Comparison of ENCODE assay signal across 23 cellular contexts in genomic region chr14:100432652-100433427, GRCh38. TPM values are rescaled to one million over a fixed set of nuclear protein-coding genes. Genes with fewer than 3 reads are reported as not detected.
A peak's percentile ranks its signal among the peaks of the same experiment; 100 is the strongest.
DNase-seq lines count a peak whose midpoint lies in the region; ATAC-seq, FAIRE-seq and TF ChIP-seq lines count a peak whose summit lies in the region.
"Had no signal": no experiment of that assay in that cellular context is flagged by ENCODE, and none has a peak within 500 bp of the region (broad histone marks: within the 10 kb centered on the region; RNA-seq: fewer than 3 reads in every experiment).

No MANE protein-coding gene starts in this region.

- no TSS peak for BruUV-seq in K562 (replicated peaks; lab: Mats Ljungman, UMichigan)
- BruUV-seq in HepG2 (replicated peaks; lab: Mats Ljungman, UMichigan): no TSS peak
- no TSS peak for BruUV-seq in mammary epithelial cell (replicated peaks; lab: Mats Ljungman, UMichigan)

- H3K4me3 ChIP-seq in HEK293 (ENCODE audit: low read depth, low read length): no peak overlapping the region
- no peak overlapping the region for H3K4me3 ChIP-seq in K562
- H3K4me3 ChIP-seq in HepG2 (replicated peaks in 1 of 3; ENCODE audit: insufficient read depth in 1 of 3, low read depth in 2 of 3, low read length in 3 of 3): no peak overlapping the region
- H3K4me3 ChIP-seq in heart right ventricle: no peak overlapping the region
- H3K4me3 ChIP-seq in mammary epithelial cell (replicated peaks in 1 of 3; ENCODE audit: insufficient read depth in 1 of 3, low read depth in 2 of 3, low read length in 3 of 3): no peak overlapping the region
- H3K4me3 ChIP-seq: SK-N-MC had no signal

- TF ChIP-seq POLR2A in K562 (conservative IDR thresholded peaks at IDR 0.05) (no peak), HepG2 (IDR thresholded peaks at IDR 0.05; ENCODE audit: insufficient read depth in 1 of 2, low read depth in 2 of 2, low read length in 2 of 2) (no peak)

- H3K79me2 ChIP-seq in K562 (ENCODE audit: control insufficient read depth, insufficient read depth, low read length) (no peaks in the 10 kb centered on the region), HepG2 (ENCODE audit: insufficient read depth, low read length) (no peaks in the 10 kb centered on the region), mammary epithelial cell (ENCODE audit: insufficient read depth, low read length) (no peaks in the 10 kb centered on the region)

- TF ChIP-seq CTCF in CD14-positive monocyte (IDR thresholded peaks at IDR 0.05): no peak
- TF ChIP-seq CTCF in HEK293 (tag by site-specific recombination; IDR thresholded peaks at IDR 0.05): no peak
- TF ChIP-seq CTCF in K562 (IDR thresholded peaks at IDR 0.05 in 2 of 3, conservative IDR thresholded peaks at IDR 0.05 in 1 of 3; ENCODE audit: insufficient read depth in 2 of 3, low read depth in 1 of 3, low read length in 3 of 3): no peak
- no peak for TF ChIP-seq CTCF in HepG2 (CRISPR knock-in tag; IDR thresholded peaks at IDR 0.05)
- no peak for TF ChIP-seq CTCF in heart right ventricle (IDR thresholded peaks at IDR 0.05)
- no peak for TF ChIP-seq CTCF in mammary epithelial cell (conservative IDR thresholded peaks at IDR 0.05 in 1 of 2, IDR thresholded peaks at IDR 0.05 in 1 of 2; ENCODE audit: extremely low read depth in 1 of 2, insufficient read depth in 1 of 2, low read depth in 1 of 2, low read length in 2 of 2)

- intact Hi-C loops in CD14-positive monocyte (cut with micrococcal nuclease): no loop called here
- intact Hi-C loops in K562 (cut with micrococcal nuclease): no loop called here
- intact Hi-C loops in HepG2 (cut with micrococcal nuclease; ENCODE audit: unreplicated experiment): no loop called here
- intact Hi-C loops in heart right ventricle (cut with DNase I): no loop called here
- intact Hi-C loops in mammary epithelial cell (cut with micrococcal nuclease): no loop called here

- 53% methylated on average over 5 of the region's 5 CpGs for WGBS in K562 (ENCODE audit: insufficient coverage, low coverage, missing lambda C conversion rate)
- 89% methylated on average over 5 of the region's 5 CpGs for WGBS in HepG2 (ENCODE audit: low lambda C conversion rate)
- 89% methylated on average over 5 of the region's 5 CpGs for WGBS in heart right ventricle, 2 donors
- WGBS in mammary epithelial cell (ENCODE audit: low coverage, missing lambda C conversion rate): 94% methylated on average over 5 of the region's 5 CpGs

- ATAC-seq in K562 (no peak), HepG2 (no peak), heart right ventricle (no peak)

- H2AFZ ChIP-seq in K562 (ENCODE audit: low read depth, low read length): no peak overlapping the region
- no peak overlapping the region for H2AFZ ChIP-seq in HepG2 (ENCODE audit: low read length)
- H2AFZ ChIP-seq in mammary epithelial cell (ENCODE audit: low read depth, low read length): no peak overlapping the region

- no peak overlapping the region for H3K9ac ChIP-seq in K562 (ENCODE audit: insufficient read depth in 1 of 2, low read depth in 2 of 2, low read length in 2 of 2)
- no peak overlapping the region for H3K9ac ChIP-seq in HepG2 (ENCODE audit: insufficient read depth, low read depth, low read length)
- H3K9ac ChIP-seq in mammary epithelial cell (ENCODE audit: insufficient read depth, low read length): no peak overlapping the region

- peaks cover 0 to 3% (median 0%) of the 10 kb centered on the region in 7 donors for H3K9me3 Mint-ChIP-seq in CD14-positive monocyte
- H3K9me3 Mint-ChIP-seq: CD8-positive, alpha-beta memory T cell had no signal

- dilution Hi-C loops in mammary epithelial cell (cut with HindIII; ENCODE audit: low sequenced_read_pairs): no loop called here

- H3K4me2 ChIP-seq in K562 (ENCODE audit: insufficient read depth, low read length): no peak overlapping the region
- no peak overlapping the region for H3K4me2 ChIP-seq in HepG2 (ENCODE audit: low read depth, low read length)
- H3K4me2 ChIP-seq in mammary epithelial cell (ENCODE audit: insufficient read depth, low read depth, low read length): no peak overlapping the region

- H3K9me1 ChIP-seq in K562 (ENCODE audit: control insufficient read depth, insufficient read depth, low read length): peaks cover 2% of the 10 kb centered on the region

- H3K4me1 Mint-ChIP-seq in CD14-positive monocyte: peaks cover 62% of the 10 kb centered on the region

- POLR2A ChIA-PET in HEK293 (lab: Yijun Ruan, JAX): no interaction called here
- POLR2A ChIA-PET in K562 (lab: Yijun Ruan, JAX): no interaction called here
- POLR2A ChIA-PET in HepG2 (lab: Yijun Ruan, JAX): no interaction called here

- in situ Hi-C loops in K562 (cut with MboI) (no loop called here), HepG2 (cut with HindIII; ENCODE audit: extremely low pct_ligation_motif_present, low pct_unique_long_range_greater_than_20kb) (no loop called here), mammary epithelial cell (cut with MboI; ENCODE audit: low sequenced_read_pairs in 2 of 2) (no loop called here)

- no peak for TF ChIP-seq EP300 in K562 (IDR thresholded peaks at IDR 0.05; ENCODE audit: low read length)
- no peak for TF ChIP-seq EP300 in HepG2 (IDR thresholded peaks at IDR 0.05; ENCODE audit: low read depth in 2 of 2, low read length in 2 of 2)
- TF ChIP-seq EP300 in HepG2 (CRISPR knock-in tag; IDR thresholded peaks at IDR 0.05; ENCODE audit: borderline replicate concordance): no peak

- no peak overlapping the region for H3K4me3 Mint-ChIP-seq in CD14-positive monocyte
- H3K4me3 Mint-ChIP-seq: CD8-positive, alpha-beta memory T cell had no signal

- H4K20me1 ChIP-seq in K562 (replicated peaks; ENCODE audit: control insufficient read depth, insufficient read depth, low read length) (no peaks in the 10 kb centered on the region), HepG2 (ENCODE audit: insufficient read depth, low read length) (no peaks in the 10 kb centered on the region), mammary epithelial cell (ENCODE audit: insufficient read depth, low read length) (no peaks in the 10 kb centered on the region)

- H3K36me3 Mint-ChIP-seq in CD14-positive monocyte: peaks cover 11 to 26% of the 10 kb centered on the region in 2 donors

- CTCF ChIA-PET in HEK293 (lab: Yijun Ruan, JAX) (no interaction called here), K562 (lab: Yijun Ruan, JAX; ENCODE audit: low intra/inter-chr PET ratio) (no interaction called here), HepG2 (lab: Yijun Ruan, JAX; ENCODE audit: low intra/inter-chr PET ratio, low total read pairs) (no interaction called here), mammary epithelial cell (lab: Charles Lee; ENCODE audit: low non-redundant PET) (no interaction called here)

- H3K36me3 ChIP-seq in HEK293 (ENCODE audit: control insufficient read depth in 2 of 2, insufficient read depth in 1 of 2, low read length in 2 of 2) (no peaks in the 10 kb centered on the region), K562 (ENCODE audit: control insufficient read depth, insufficient read depth, low read length) (no peaks in the 10 kb centered on the region), HepG2 (replicated peaks in 1 of 2; ENCODE audit: control insufficient read depth in 1 of 2, insufficient read depth in 2 of 2, low read length in 2 of 2) (no peaks in the 10 kb centered on the region), heart right ventricle (peaks cover 0 to 4% (median 0%) of the 10 kb centered on the region in 9 donors), mammary epithelial cell (ENCODE audit: insufficient read depth, low read length) (no peaks in the 10 kb centered on the region)

- FAIRE-seq in K562 (lab: Jason Lieb, UNC): peak; percentile 42
- no peak for FAIRE-seq in HepG2 (lab: Jason Lieb, UNC)
- FAIRE-seq: GM12892, H1 had no signal

- peak overlapping the region in 5 of 7 donors; percentile 69 to 92 (median 80) for H3K27ac Mint-ChIP-seq in CD14-positive monocyte
- H3K27ac Mint-ChIP-seq: CD8-positive, alpha-beta memory T cell had no signal

- no peaks in the 10 kb centered on the region for H3K9me3 ChIP-seq in HEK293 (ENCODE audit: control insufficient read depth, insufficient read depth, low read depth, low read length)
- H3K9me3 ChIP-seq in K562 (replicated peaks; ENCODE audit: control insufficient read depth, insufficient read depth, low read depth, low read length): no peaks in the 10 kb centered on the region
- no peaks in the 10 kb centered on the region for H3K9me3 ChIP-seq in HepG2 (ENCODE audit: low read length)
- H3K9me3 ChIP-seq in heart right ventricle: no peaks in the 10 kb centered on the region
- H3K9me3 ChIP-seq in mammary epithelial cell (replicated peaks; ENCODE audit: insufficient read depth, low read length): no peaks in the 10 kb centered on the region

- H3K27ac ChIP-seq in HEK293 (ENCODE audit: extremely low read depth, low read depth, low read length) (no peak overlapping the region), K562 (ENCODE audit: extremely low read depth, low read depth, low read length) (no peak overlapping the region), HepG2 (ENCODE audit: extremely low read length, insufficient read depth, low read length) (no peak overlapping the region), heart right ventricle (no peak overlapping the region), mammary epithelial cell (ENCODE audit: insufficient read depth, low read depth, low read length) (no peak overlapping the region)
- H3K27ac ChIP-seq: HL-60, SK-N-MC had no signal

- TF ChIP-seq RAD21 in K562 (CRISPR knock-in tag; conservative IDR thresholded peaks at IDR 0.05 in 1 of 2, IDR thresholded peaks at IDR 0.05 in 1 of 2) (no peak), HepG2 (CRISPR knock-in tag; IDR thresholded peaks at IDR 0.05) (no peak)

- H3K27me3 ChIP-seq in K562 (ENCODE audit: control insufficient read depth in 2 of 2, insufficient read depth in 2 of 2, low read length in 2 of 2) (no peaks in the 10 kb centered on the region), HepG2 (ENCODE audit: control insufficient read depth in 1 of 2, insufficient read depth in 2 of 2, low read length in 2 of 2) (no peaks in the 10 kb centered on the region), heart right ventricle (no peaks in the 10 kb centered on the region), mammary epithelial cell (ENCODE audit: insufficient read depth, low read length) (no peaks in the 10 kb centered on the region)

- no peaks in the 10 kb centered on the region for H3K27me3 Mint-ChIP-seq in CD14-positive monocyte (ENCODE audit: low read depth in 3 of 3)
- H3K27me3 Mint-ChIP-seq: CD8-positive, alpha-beta memory T cell had no signal

- DNase-seq in CD14-positive monocyte (ENCODE audit: low spot score) (no peak), K562 (ENCODE audit: extremely low read depth in 1 of 4, low spot score in 3 of 4) (no peak), HepG2 (ENCODE audit: low spot score) (no peak), heart right ventricle (no peak), mammary epithelial cell (no peak), NCI-H1105 (lab: John Stamatoyannopoulos, UW) (no peak)
- DNase-seq: C1 segment of cervical spinal cord; CD8-positive, alpha-beta memory T cell; DMS153; HCEC 1CT; KBM-7; MV-4-11; NCI-H1105 treated with DMSO at 0.1 percent for 48 hours; NCI-H146; NCI-H2029 treated with DMSO at 0.1 percent for 48 hours; NCI-H446 treated with DMSO at 0.1 percent for 48 hours; NCI-H526; SHP77 treated with DMSO at 0.1 percent for 48 hours had no signal

- no peaks in the 10 kb centered on the region for H3K4me1 ChIP-seq in HEK293 (ENCODE audit: control insufficient read depth, insufficient read depth, low read length)
- H3K4me1 ChIP-seq in K562 (replicated peaks in 1 of 2; ENCODE audit: control insufficient read depth in 2 of 2, insufficient read depth in 2 of 2, low read length in 2 of 2): peaks cover 0 to 7% of the 10 kb centered on the region in 2 experiments
- peaks cover 38% of the 10 kb centered on the region for H3K4me1 ChIP-seq in HepG2 (ENCODE audit: insufficient read depth, low read length)
- H3K4me1 ChIP-seq in heart right ventricle: peaks cover 0 to 21% (median 0%) of the 10 kb centered on the region in 9 donors
- H3K4me1 ChIP-seq in mammary epithelial cell (ENCODE audit: insufficient read depth, low read length): no peaks in the 10 kb centered on the region

RNA-seq across cellular contexts. Expression of gene WDR25, which starts 56.6 kb away (rescaled TPM):
- polyA plus RNA-seq in CD14-positive monocyte (10 to 100 TPM; 10.2 to 12.8 TPM), K562 (2011; rRNA removed) (6.3 and 7.0 TPM in 2 replicates), K562 (2014; fragmentation: Illumina TruSeq; extraction: Trizol) (7.6 and 7.7 TPM in 2 replicates), K562 (2014; fragmentation: Nextera tagmentation; extraction: Ambion mirVana) (1 to 10 TPM in 1 of 2 experiments, under 1 TPM in 1; 0.42 to 1.2 TPM), K562 (2014; rRNA removed) (7.8 and 8.9 TPM in 2 replicates), HepG2 (2011; rRNA removed) (2.4 and 2.7 TPM in 2 replicates), heart right ventricle (1 to 10 TPM; 2.9 to 7.4 TPM), mammary epithelial cell (7.2 TPM)
- total RNA-seq in K562 (2011; cell fraction: chromatin; rRNA removed; ENCODE audit: low replicate concordance): 10.4 and 15.9 TPM in 2 replicates
- 11.0 and 11.7 TPM in 2 replicates for total RNA-seq in K562 (2011; cell fraction: nucleolus; rRNA removed)
- total RNA-seq in K562 (2011; cell fraction: nucleoplasm; rRNA removed): 8.4 and 11.8 TPM in 2 replicates
- total RNA-seq in K562 (2014; rRNA removed) (11.2 TPM in 2 replicates), K562 (2014; rRNA removed; fragmentation: Illumina TruSeq; extraction: Trizol) (4.1 and 4.2 TPM in 2 replicates), K562 (2015; rRNA removed; fragmentation: Illumina TruSeq; extraction: Trizol) (6.3 and 6.7 TPM in 2 replicates), K562 (2021) (8.0 and 8.4 TPM in 2 replicates), HepG2 (2016; rRNA removed; fragmentation: Illumina TruSeq; extraction: Trizol) (4.2 and 4.6 TPM in 2 replicates), heart right ventricle (1 to 10 TPM; 4.5 to 8.4 (median 5.7) TPM), mammary epithelial cell (10 to 100 TPM; 12.3 to 14.0 TPM)
- 8.2 and 14.0 TPM in 2 replicates for polyA plus RNA-seq in K562 (2011; cell fraction: cytosol; rRNA removed)
- 4.9 and 5.8 TPM in 2 replicates for polyA plus RNA-seq in K562 (2011; cell fraction: nucleus; rRNA removed)
- polyA plus RNA-seq in K562 (2012): 5.4 and 13.7 TPM in 2 replicates
- polyA minus RNA-seq in K562 (2011; rRNA and poly(A)+ RNA removed): 5.4 and 6.8 TPM in 2 replicates
- 3.7 and 4.5 TPM in 2 replicates for polyA minus RNA-seq in K562 (2011; cell fraction: cytosol; rRNA and poly(A)+ RNA removed)
- 7.9 and 11.1 TPM in 2 replicates for polyA minus RNA-seq in K562 (2011; cell fraction: nucleus; rRNA and poly(A)+ RNA removed)
- 4.4 and 4.8 TPM in 2 replicates for total RNA-seq in HepG2 (2016; cell fraction: cytosol; rRNA removed; fragmentation: Illumina TruSeq; extraction: Trizol; ENCODE audit: low read depth)
- 3.9 and 4.2 TPM in 2 replicates for total RNA-seq in HepG2 (2016; cell fraction: insoluble cytoplasmic fraction; rRNA removed; fragmentation: Illumina TruSeq; extraction: Trizol)
- 3.5 and 3.9 TPM in 2 replicates for total RNA-seq in HepG2 (2016; cell fraction: membrane; rRNA removed; fragmentation: Illumina TruSeq; extraction: Trizol)
- total RNA-seq in HepG2 (2016; cell fraction: nucleus; rRNA removed; fragmentation: Illumina TruSeq; extraction: Trizol): 2.5 and 2.6 TPM in 2 replicates
- polyA plus RNA-seq in HepG2 (2011; cell fraction: cytosol; rRNA removed): 1.7 and 2.6 TPM in 2 replicates
- 2.3 and 2.6 TPM in 2 replicates for polyA plus RNA-seq in HepG2 (2011; cell fraction: nucleus; rRNA removed)
- 1.7 TPM in 2 replicates for polyA plus RNA-seq in HepG2 (2012)
- polyA plus RNA-seq in HepG2 (2016; cell fraction: cytosol; fragmentation: Illumina TruSeq; extraction: Trizol; ENCODE audit: low read depth): 1.4 and 2.7 TPM in 2 replicates
- 4.5 and 5.6 TPM in 2 replicates for polyA plus RNA-seq in HepG2 (2016; cell fraction: insoluble cytoplasmic fraction; fragmentation: Illumina TruSeq; extraction: Trizol; ENCODE audit: low read depth)
- polyA plus RNA-seq in HepG2 (2016; cell fraction: membrane; fragmentation: Illumina TruSeq; extraction: Trizol; ENCODE audit: low read depth): 1.9 and 2.2 TPM in 2 replicates
- 3.1 and 4.3 TPM in 2 replicates for polyA plus RNA-seq in HepG2 (2016; cell fraction: nucleus; fragmentation: Illumina TruSeq; extraction: Trizol; ENCODE audit: insufficient read depth, low read depth)
- polyA minus RNA-seq in HepG2 (2011; rRNA and poly(A)+ RNA removed; ENCODE audit: low replicate concordance): 6.6 and 21.3 TPM in 2 replicates
- 2.1 and 2.2 TPM in 2 replicates for polyA minus RNA-seq in HepG2 (2011; cell fraction: cytosol; rRNA and poly(A)+ RNA removed)
- 3.7 and 5.2 TPM in 2 replicates for polyA minus RNA-seq in HepG2 (2011; cell fraction: nucleus; rRNA and poly(A)+ RNA removed)
- 6.9 TPM for polyA minus RNA-seq in mammary epithelial cell
